In genomic region chr9:136729144-136729543, GRCh38 we compare ENCODE assay signal across 8 cellular contexts. TPM values are rescaled to one million over a fixed set of nuclear protein-coding genes. Genes with fewer than 3 reads are reported as not detected.
DNase-seq lines count a peak whose midpoint lies in the region; ATAC-seq and TF ChIP-seq lines count a peak whose summit lies in the region.

No MANE protein-coding gene starts in this region.

- H3K4me3 ChIP-seq in MG63: peak overlapping the region; percentile 98

- H3K27ac Mint-ChIP-seq in natural killer cell: no peak overlapping the region

- intact Hi-C loops in natural killer cell (cut with micrococcal nuclease): no loop called here

- H3K27me3 ChIP-seq in MG63: no peaks in the 10 kb centered on the region

- peak; percentile 68 for DNase-seq in MG63
- peak; percentile 26 for DNase-seq in cerebellar cortex (ENCODE audit: low spot score)
- no peak for DNase-seq in natural killer cell
- no peak for DNase-seq in NCI-H187 (lab: John Stamatoyannopoulos, UW)
- DNase-seq in C1 segment of cervical spinal cord (lab: John Stamatoyannopoulos, UW): no peak
- no peak for DNase-seq in omental fat pad (ENCODE audit: low spot score)

- no peaks in the 10 kb centered on the region for H3K36me3 Mint-ChIP-seq in natural killer cell

- TF ChIP-seq CTCF in C4-2B (conservative IDR thresholded peaks at IDR 0.05) (no peak), natural killer cell (IDR thresholded peaks at IDR 0.05) (no peak), omental fat pad (IDR thresholded peaks at IDR 0.05) (no peak)

- H3K27me3 Mint-ChIP-seq in natural killer cell (ENCODE audit: low read depth in 2 of 2): no peaks in the 10 kb centered on the region

- peak overlapping the region; percentile 97 for H3K27ac ChIP-seq in C4-2B

- H3K9me3 Mint-ChIP-seq in natural killer cell: no peaks in the 10 kb centered on the region

- peaks cover 37% of the 10 kb centered on the region for H3K36me3 ChIP-seq in MG63

- peaks cover 20 to 22% of the 10 kb centered on the region in 2 donors for H3K4me1 Mint-ChIP-seq in natural killer cell

- ATAC-seq in natural killer cell (no peak), HG02938 (IDR thresholded peaks at IDR 0.05; ENCODE audit: unreplicated experiment) (no peak), omental fat pad (ENCODE audit: low FRiP score) (no peak)

- peak overlapping the region; percentile 68 for H3K4me3 Mint-ChIP-seq in natural killer cell

- no peaks in the 10 kb centered on the region for H3K9me3 ChIP-seq in MG63

RNA-seq across cellular contexts. Expression of gene LCN10, which starts 13.6 kb away (rescaled TPM):
- total RNA-seq in MG63 (2014; rRNA removed; shearing (Covaris generic); ENCODE audit: low replicate concordance): not detected in 2 replicates
- total RNA-seq in natural killer cell: not detected
- 10 to 100 TPM in 1 of 4 donors, 1 to 10 TPM in 3; 3.5 to 10.2 (median 5.0) TPM for total RNA-seq in omental fat pad

RNA-seq across cellular contexts. Expression of gene DIPK1B, which starts 16.8 kb away (rescaled TPM):
- 11.5 and 13.3 TPM in 2 replicates for total RNA-seq in MG63 (2014; rRNA removed; shearing (Covaris generic); ENCODE audit: low replicate concordance)
- total RNA-seq in natural killer cell (under 1 TPM in 2 of 3 donors, not detected in 1; 0.31 to 0.39 TPM), omental fat pad (10 to 100 TPM in 1 of 4 donors, 1 to 10 TPM in 3; 4.4 to 12.8 (median 7.5) TPM)

RNA-seq across cellular contexts. Expression of gene LCN6, which starts 19.2 kb away (rescaled TPM):
- not detected in 2 replicates for total RNA-seq in MG63 (2014; rRNA removed; shearing (Covaris generic); ENCODE audit: low replicate concordance)
- not detected for total RNA-seq in natural killer cell
- total RNA-seq in omental fat pad: 10 to 100 TPM in 2 of 4 donors, 1 to 10 TPM in 2; 5.0 to 24.1 (median 9.0) TPM

RNA-seq across cellular contexts. Expression of gene LCN8, which starts 28.9 kb away (rescaled TPM):
- total RNA-seq in MG63 (2014; rRNA removed; shearing (Covaris generic); ENCODE audit: low replicate concordance): not detected in 2 replicates
- not detected for total RNA-seq in natural killer cell
- not detected for total RNA-seq in omental fat pad

RNA-seq across cellular contexts. Expression of gene LCN15, which starts 35.2 kb away (rescaled TPM):
- not detected in 2 replicates for total RNA-seq in MG63 (2014; rRNA removed; shearing (Covaris generic); ENCODE audit: low replicate concordance)
- not detected for total RNA-seq in natural killer cell
- total RNA-seq in omental fat pad: not detected

Comparison
In these comparisons a context has a peak if more than half of its experiments do, and no peak if none do; other contexts are left out.
1. DNase-seq: peak in MG63 (single experiment) and cerebellar cortex (single experiment); none in natural killer cell (single experiment), NCI-H187 (0 of 2), C1 segment of cervical spinal cord (0 of 14) and omental fat pad (single experiment).